Comparison of ENCODE assay signal across 8 cellular contexts in the genomic region with DNA sequence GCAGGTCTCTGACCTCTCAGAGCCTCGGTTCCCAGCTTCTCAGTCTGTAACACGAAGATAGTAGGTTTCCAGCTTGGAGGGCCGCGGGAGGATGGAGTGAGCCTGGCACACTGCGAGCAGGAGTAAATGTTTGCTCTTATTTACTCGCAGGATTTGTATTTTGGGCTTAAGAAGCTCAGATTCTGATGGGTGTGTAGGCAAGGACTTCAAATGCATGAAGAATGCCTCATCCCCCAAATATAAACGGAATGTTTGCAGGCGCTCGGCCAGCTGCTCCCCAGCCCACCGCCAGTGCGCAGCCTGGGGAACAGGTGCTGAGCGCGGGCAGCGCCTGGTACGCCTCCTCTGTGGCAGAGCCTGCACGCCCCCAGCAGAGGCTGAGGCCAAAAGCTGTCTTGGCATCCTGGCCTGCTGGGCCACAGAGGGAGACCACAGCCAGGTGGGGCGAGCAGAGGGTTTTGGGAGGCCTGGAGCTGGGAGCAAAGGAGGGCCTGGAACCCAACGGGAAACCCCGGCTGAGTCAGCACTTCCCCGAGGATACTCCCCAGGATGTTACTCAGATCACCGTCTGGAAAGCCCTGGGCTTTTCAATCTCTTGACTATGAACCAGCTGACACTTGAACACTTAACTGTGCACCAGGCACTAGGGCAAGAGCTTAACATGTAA. TPM values are rescaled to one million over a fixed set of nuclear protein-coding genes. Genes with fewer than 3 reads are reported as not detected.
DNase-seq lines count a peak whose midpoint lies in the region; ATAC-seq, FAIRE-seq and TF ChIP-seq lines count a peak whose summit lies in the region.

No MANE protein-coding gene starts in this region.

- no peak for TF ChIP-seq EP300 in K562 (IDR thresholded peaks at IDR 0.05; ENCODE audit: low read length)

- WGBS in K562 (ENCODE audit: insufficient coverage, low coverage, missing lambda C conversion rate) = 82% methylated on average over 21 of the region's 21 CpGs
- 25% methylated on average over 21 of the region's 21 CpGs for WGBS in urinary bladder
- no CpG with 5 or more reads among the region's 21 CpGs for WGBS in neuronal stem cell (ENCODE audit: extremely low coverage in 2 of 2, insufficient read length in 2 of 2, insufficient replicate concordance in 1 of 2), 2 donors

- H3K4ac ChIP-seq in neuronal stem cell (ENCODE audit: low read length) = no peak overlapping the region

- H4K8ac ChIP-seq in neuronal stem cell (ENCODE audit: low read depth, low read length) = no peak overlapping the region

- peaks cover 25% of the 10 kb centered on the region for H3K36me3 Mint-ChIP-seq in memory B cell

- intact Hi-C loops in K562 (cut with micrococcal nuclease) = no loop called here

- H3K18ac ChIP-seq in neuronal stem cell (ENCODE audit: low read length) = no peak overlapping the region

- no peaks in the 10 kb centered on the region for H3K9me3 ChIP-seq in K562 (replicated peaks; ENCODE audit: control insufficient read depth, insufficient read depth, low read depth, low read length)
- H3K9me3 ChIP-seq in neuronal stem cell (replicated peaks in 1 of 2; ENCODE audit: control insufficient read depth in 2 of 2, insufficient read depth in 1 of 2, low read depth in 1 of 2, low read length in 2 of 2) = peaks cover 0 to 4% of the 10 kb centered on the region in 2 donors

- peaks cover 57% of the 10 kb centered on the region for H3K4me1 Mint-ChIP-seq in memory B cell

- 0 out of 2 replicates have a peak overlapping the region, but pooled peaks have one; percentile 22 for H3K27ac ChIP-seq in KMS-11
- H3K27ac ChIP-seq in K562 (ENCODE audit: extremely low read depth, low read depth, low read length) = peak overlapping the region; percentile 66
- peak overlapping the region; percentile 38 for H3K27ac ChIP-seq in urinary bladder (ENCODE audit: low read depth)
- H3K27ac ChIP-seq in neuronal stem cell (replicated peaks; ENCODE audit: low read length) = no peak overlapping the region

- no peak overlapping the region for H3K23ac ChIP-seq in neuronal stem cell (ENCODE audit: low read depth, low read length, poor library complexity)

- H3K9me1 ChIP-seq in K562 (ENCODE audit: control insufficient read depth, insufficient read depth, low read length) = peaks cover 3% of the 10 kb centered on the region

- no peak overlapping the region for H2BK5ac ChIP-seq in neuronal stem cell (ENCODE audit: low read length)

- no peak overlapping the region for H2AFZ ChIP-seq in KMS-11 (ENCODE audit: low read depth)
- H2AFZ ChIP-seq in K562 (ENCODE audit: low read depth, low read length) = no peak overlapping the region
- no peak overlapping the region for H2AFZ ChIP-seq in neuronal stem cell (ENCODE audit: low read length)

- TF ChIP-seq CTCF in KMS-11 (conservative IDR thresholded peaks at IDR 0.05; ENCODE audit: low read depth, low read length) (no peak), K562 (IDR thresholded peaks at IDR 0.05 in 2 of 3, conservative IDR thresholded peaks at IDR 0.05 in 1 of 3; ENCODE audit: insufficient read depth in 2 of 3, low read depth in 1 of 3, low read length in 3 of 3) (no peak)

- no peak overlapping the region for H2BK120ac ChIP-seq in neuronal stem cell (ENCODE audit: low read depth, low read length)

- no peaks in the 10 kb centered on the region for H3K27me3 ChIP-seq in KMS-11 (ENCODE audit: insufficient read depth, low read depth)
- no peaks in the 10 kb centered on the region; a peak in 1 of 5 replicates for H3K27me3 ChIP-seq in K562 (ENCODE audit: control insufficient read depth in 2 of 2, insufficient read depth in 2 of 2, low read length in 2 of 2)
- H3K27me3 ChIP-seq in neuronal stem cell (ENCODE audit: control insufficient read depth in 3 of 3, insufficient read depth in 3 of 3, low read depth in 1 of 3, low read length in 3 of 3) = no peaks in the 10 kb centered on the region

- ATAC-seq in K562 (no peak), memory B cell (ENCODE audit: low read depth) (peak; percentile 33), HG02798 (IDR thresholded peaks at IDR 0.05; ENCODE audit: poor library complexity, unreplicated experiment) (no peak), GM19395 (IDR thresholded peaks at IDR 0.05; ENCODE audit: unreplicated experiment) (no peak)

- H2BK12ac ChIP-seq in neuronal stem cell (ENCODE audit: low read length) = no peak overlapping the region

- no peaks in the 10 kb centered on the region for H4K20me1 ChIP-seq in KMS-11 (ENCODE audit: insufficient read depth)
- H4K20me1 ChIP-seq in K562 (replicated peaks; ENCODE audit: control insufficient read depth, insufficient read depth, low read length) = peaks cover 8% of the 10 kb centered on the region; the same call in 1 of the 2 replicates

- H3K4me1 ChIP-seq in KMS-11 (ENCODE audit: low read depth, poor library complexity, severe bottlenecking) = peaks cover 65% of the 10 kb centered on the region
- H3K4me1 ChIP-seq in K562 (replicated peaks in 1 of 2; ENCODE audit: control insufficient read depth in 2 of 2, insufficient read depth in 2 of 2, low read length in 2 of 2) = peaks cover 41 to 58% of the 10 kb centered on the region in 2 experiments
- H3K4me1 ChIP-seq in urinary bladder (ENCODE audit: insufficient read depth) = peaks cover 1% of the 10 kb centered on the region
- H3K4me1 ChIP-seq in neuronal stem cell (ENCODE audit: control insufficient read depth in 2 of 2, insufficient read depth in 1 of 2, low read depth in 1 of 2, low read length in 2 of 2) = peaks cover 23 to 40% of the 10 kb centered on the region in 2 donors

- peak; percentile 53 for DNase-seq in Ammon's horn (ENCODE audit: low spot score)
- no peak for DNase-seq in K562 (ENCODE audit: extremely low read depth in 1 of 4, low spot score in 3 of 4)
- DNase-seq in memory B cell (ENCODE audit: low spot score in 2 of 2) = no peak
- no peak for DNase-seq in neuronal stem cell (ENCODE audit: low spot score)

- H3K4me2 ChIP-seq in KMS-11 (no peak overlapping the region), K562 (ENCODE audit: insufficient read depth, low read length) (no peak overlapping the region), neuronal stem cell (ENCODE audit: insufficient read depth, low read length, poor library complexity, severe bottlenecking) (no peak overlapping the region)

- peak overlapping the region; percentile 8 for H3K27ac Mint-ChIP-seq in memory B cell

- H3K79me2 ChIP-seq in KMS-11 (ENCODE audit: insufficient read depth, low read depth) = peaks cover 62% of the 10 kb centered on the region; the same call in 1 of the 2 replicates
- H3K79me2 ChIP-seq in K562 (ENCODE audit: control insufficient read depth, insufficient read depth, low read length) = peaks cover 78% of the 10 kb centered on the region

- H4K91ac ChIP-seq in neuronal stem cell (ENCODE audit: low read depth, low read length, poor library complexity) = no peak overlapping the region

- H3K14ac ChIP-seq in neuronal stem cell (ENCODE audit: low read length) = no peak overlapping the region

- CTCF ChIA-PET in K562 (lab: Yijun Ruan, JAX; ENCODE audit: low intra/inter-chr PET ratio) = no interaction called here

- H3K36me3 ChIP-seq in KMS-11 (ENCODE audit: insufficient read depth) = no peaks in the 10 kb centered on the region
- peaks cover 52% of the 10 kb centered on the region; the same call in 2 of the 3 replicates for H3K36me3 ChIP-seq in K562 (ENCODE audit: control insufficient read depth, insufficient read depth, low read length)
- no peaks in the 10 kb centered on the region for H3K36me3 ChIP-seq in urinary bladder (ENCODE audit: insufficient read depth)
- H3K36me3 ChIP-seq in neuronal stem cell (replicated peaks in 1 of 2; ENCODE audit: control insufficient read depth in 2 of 2, insufficient read depth in 2 of 2, low read length in 2 of 2) = peaks cover 10 to 22% of the 10 kb centered on the region in 2 donors

- peak overlapping the region; percentile 80 for H3K4me3 Mint-ChIP-seq in memory B cell

- no peak overlapping the region for H2BK15ac ChIP-seq in neuronal stem cell (ENCODE audit: low read length)

- in situ Hi-C loops in K562 (cut with MboI) = no loop called here

- POLR2A ChIA-PET in K562 (lab: Yijun Ruan, JAX) = interaction anchor here (1.1 to 9.6 kb wide), 5 partner anchors 8 to 23 kb away, joined by 3 to 109 read pairs (median 7); a partner anchor contains a TSS

- H3K9me3 Mint-ChIP-seq in memory B cell = peaks cover 2% of the 10 kb centered on the region

- no peak for FAIRE-seq in K562 (lab: Jason Lieb, UNC)

- no peak overlapping the region for H2AK5ac ChIP-seq in neuronal stem cell (ENCODE audit: low read depth, low read length)

- no peaks in the 10 kb centered on the region for H3K27me3 Mint-ChIP-seq in memory B cell

- H3K4me3 ChIP-seq in KMS-11 (IDR thresholded peaks at IDR 0.05; ENCODE audit: insufficient read depth, low read depth, low read length) = no peak overlapping the region
- no peak overlapping the region for H3K4me3 ChIP-seq in K562
- no peak overlapping the region for H3K4me3 ChIP-seq in urinary bladder (ENCODE audit: low read depth, low read length)
- H3K4me3 ChIP-seq in neuronal stem cell (ENCODE audit: low read length in 2 of 2) = no peak overlapping the region

- H3K9ac ChIP-seq in KMS-11 (no peak overlapping the region), K562 (ENCODE audit: insufficient read depth in 1 of 2, low read depth in 2 of 2, low read length in 2 of 2) (peak overlapping the region in 1 of 2 experiments; percentile 85; a peak in 1 of 4 replicates), neuronal stem cell (ENCODE audit: low read depth, low read length, poor library complexity) (no peak overlapping the region)

- BruUV-seq in K562 (replicated peaks; lab: Mats Ljungman, UMichigan) = no TSS peak

- peaks cover 11% of the 10 kb centered on the region for H3K79me1 ChIP-seq in neuronal stem cell (ENCODE audit: low read depth, low read length)

- no peak for TF ChIP-seq POLR2A in K562 (conservative IDR thresholded peaks at IDR 0.05)

- TF ChIP-seq RAD21 in K562 (CRISPR knock-in tag; conservative IDR thresholded peaks at IDR 0.05 in 1 of 2, IDR thresholded peaks at IDR 0.05 in 1 of 2) = no peak

RNA-seq across cellular contexts. Expression of a gene that starts 9.4 kb away (rescaled TPM):
- total RNA-seq in K562 (2011; cell fraction: chromatin; rRNA removed; ENCODE audit: low replicate concordance) = 20.8 and 92.1 TPM in 2 replicates
- total RNA-seq in K562 (2011; cell fraction: nucleolus; rRNA removed) = 57.7 and 64.3 TPM in 2 replicates
- total RNA-seq in K562 (2011; cell fraction: nucleoplasm; rRNA removed) = 24.2 and 37.8 TPM in 2 replicates
- 39.1 and 40.0 TPM in 2 replicates for total RNA-seq in K562 (2014; rRNA removed)
- total RNA-seq in K562 (2014; rRNA removed; fragmentation: Illumina TruSeq; extraction: Trizol) = 7.2 and 11.5 TPM in 2 replicates
- total RNA-seq in K562 (2015; rRNA removed; fragmentation: Illumina TruSeq; extraction: Trizol) = 12.7 and 12.9 TPM in 2 replicates
- 65.0 and 69.6 TPM in 2 replicates for total RNA-seq in K562 (2021)
- 16.4 and 34.2 TPM in 2 replicates for polyA plus RNA-seq in K562 (2011; rRNA removed)
- polyA plus RNA-seq in K562 (2011; cell fraction: cytosol; rRNA removed) = 30.6 and 56.6 TPM in 2 replicates
- polyA plus RNA-seq in K562 (2011; cell fraction: nucleus; rRNA removed) = 30.2 and 48.9 TPM in 2 replicates
- polyA plus RNA-seq in K562 (2012) = 38.5 and 52.8 TPM in 2 replicates
- polyA plus RNA-seq in K562 (2014; fragmentation: Illumina TruSeq; extraction: Trizol) = 41.0 and 45.1 TPM in 2 replicates
- polyA plus RNA-seq in K562 (2014; fragmentation: Nextera tagmentation; extraction: Ambion mirVana) = under 1 TPM; 0.46 to 0.59 TPM
- polyA plus RNA-seq in K562 (2014; rRNA removed) = 26.8 and 27.3 TPM in 2 replicates
- polyA minus RNA-seq in K562 (2011; rRNA and poly(A)+ RNA removed) = 26.8 and 39.2 TPM in 2 replicates
- 50.9 and 64.3 TPM in 2 replicates for polyA minus RNA-seq in K562 (2011; cell fraction: cytosol; rRNA and poly(A)+ RNA removed)
- 17.4 and 22.8 TPM in 2 replicates for polyA minus RNA-seq in K562 (2011; cell fraction: nucleus; rRNA and poly(A)+ RNA removed)
- total RNA-seq in urinary bladder = 31.3 TPM
- 50.5 TPM for polyA plus RNA-seq in urinary bladder
- 24.4 TPM for polyA plus RNA-seq in neuronal stem cell (2013, experiment 1 of 2)
- polyA plus RNA-seq in neuronal stem cell (2013, experiment 2 of 2) = 23.3 TPM

RNA-seq across cellular contexts. Expression of a gene that starts 24.6 kb away (rescaled TPM):
- 19.1 and 64.6 TPM in 2 replicates for total RNA-seq in K562 (2011; cell fraction: chromatin; rRNA removed; ENCODE audit: low replicate concordance)
- 33.3 and 37.9 TPM in 2 replicates for total RNA-seq in K562 (2011; cell fraction: nucleolus; rRNA removed)
- total RNA-seq in K562 (2011; cell fraction: nucleoplasm; rRNA removed) = 16.2 and 19.7 TPM in 2 replicates
- 4.0 and 7.1 TPM in 2 replicates for total RNA-seq in K562 (2014; rRNA removed)
- total RNA-seq in K562 (2014; rRNA removed; fragmentation: Illumina TruSeq; extraction: Trizol) = 0.99 and 1.1 TPM in 2 replicates
- total RNA-seq in K562 (2015; rRNA removed; fragmentation: Illumina TruSeq; extraction: Trizol) = 2.1 and 2.5 TPM in 2 replicates
- 7.4 and 8.8 TPM in 2 replicates for total RNA-seq in K562 (2021)
- 2.2 and 3.6 TPM in 2 replicates for polyA plus RNA-seq in K562 (2011; rRNA removed)
- 2.0 and 4.5 TPM in 2 replicates for polyA plus RNA-seq in K562 (2011; cell fraction: cytosol; rRNA removed)
- 15.1 and 28.5 TPM in 2 replicates for polyA plus RNA-seq in K562 (2011; cell fraction: nucleus; rRNA removed)
- 4.7 and 6.3 TPM in 2 replicates for polyA plus RNA-seq in K562 (2012)
- polyA plus RNA-seq in K562 (2014; fragmentation: Illumina TruSeq; extraction: Trizol) = 1.8 and 4.6 TPM in 2 replicates
- polyA plus RNA-seq in K562 (2014; fragmentation: Nextera tagmentation; extraction: Ambion mirVana) = under 1 TPM; 0.04 to 0.08 TPM
- 7.9 and 11.8 TPM in 2 replicates for polyA plus RNA-seq in K562 (2014; rRNA removed)
- polyA minus RNA-seq in K562 (2011; rRNA and poly(A)+ RNA removed) = 2.1 and 3.0 TPM in 2 replicates
- polyA minus RNA-seq in K562 (2011; cell fraction: cytosol; rRNA and poly(A)+ RNA removed) = 3.2 and 3.5 TPM in 2 replicates
- polyA minus RNA-seq in K562 (2011; cell fraction: nucleus; rRNA and poly(A)+ RNA removed) = 12.1 and 12.2 TPM in 2 replicates
- 4.3 TPM for total RNA-seq in urinary bladder
- 3.2 TPM for polyA plus RNA-seq in urinary bladder
- 1.1 TPM for polyA plus RNA-seq in neuronal stem cell (2013, experiment 1 of 2)
- 1.1 TPM for polyA plus RNA-seq in neuronal stem cell (2013, experiment 2 of 2)

RNA-seq across cellular contexts. Expression of a gene that starts 48.0 kb away (rescaled TPM):
- 50.6 and 183 TPM in 2 replicates for total RNA-seq in K562 (2011; cell fraction: chromatin; rRNA removed; ENCODE audit: low replicate concordance)
- total RNA-seq in K562 (2011; cell fraction: nucleolus; rRNA removed) = 131 and 133 TPM in 2 replicates
- total RNA-seq in K562 (2011; cell fraction: nucleoplasm; rRNA removed) = 70.0 and 70.2 TPM in 2 replicates
- total RNA-seq in K562 (2014; rRNA removed) (22.2 and 22.4 TPM in 2 replicates), K562 (2014; rRNA removed; fragmentation: Illumina TruSeq; extraction: Trizol) (3.2 and 3.6 TPM in 2 replicates), K562 (2015; rRNA removed; fragmentation: Illumina TruSeq; extraction: Trizol) (6.2 and 7.7 TPM in 2 replicates), K562 (2021) (37.7 and 45.9 TPM in 2 replicates), urinary bladder (7.6 TPM)
- polyA plus RNA-seq in K562 (2011; rRNA removed) (4.6 and 11.2 TPM in 2 replicates), K562 (2014; fragmentation: Illumina TruSeq; extraction: Trizol) (5.2 and 15.8 TPM in 2 replicates), K562 (2014; fragmentation: Nextera tagmentation; extraction: Ambion mirVana) (under 1 TPM; 0.25 to 0.53 TPM), K562 (2014; rRNA removed) (21.0 and 21.6 TPM in 2 replicates), urinary bladder (21.4 TPM)
- 6.2 and 17.3 TPM in 2 replicates for polyA plus RNA-seq in K562 (2011; cell fraction: cytosol; rRNA removed)
- polyA plus RNA-seq in K562 (2011; cell fraction: nucleus; rRNA removed) = 42.8 and 78.0 TPM in 2 replicates
- 22.5 and 32.9 TPM in 2 replicates for polyA plus RNA-seq in K562 (2012)
- 5.7 and 7.2 TPM in 2 replicates for polyA minus RNA-seq in K562 (2011; rRNA and poly(A)+ RNA removed)
- polyA minus RNA-seq in K562 (2011; cell fraction: cytosol; rRNA and poly(A)+ RNA removed) = 18.2 and 19.4 TPM in 2 replicates
- polyA minus RNA-seq in K562 (2011; cell fraction: nucleus; rRNA and poly(A)+ RNA removed) = 45.1 and 49.8 TPM in 2 replicates
- polyA plus RNA-seq in neuronal stem cell (2013, experiment 1 of 2) = 5.3 TPM
- 5.5 TPM for polyA plus RNA-seq in neuronal stem cell (2013, experiment 2 of 2)

RNA-seq across cellular contexts. Expression of a gene that starts 55.5 kb away (rescaled TPM):
- 18.6 and 35.5 TPM in 2 replicates for total RNA-seq in K562 (2011; cell fraction: chromatin; rRNA removed; ENCODE audit: low replicate concordance)
- total RNA-seq in K562 (2011; cell fraction: nucleolus; rRNA removed) = 16.1 and 22.7 TPM in 2 replicates
- 17.8 and 18.6 TPM in 2 replicates for total RNA-seq in K562 (2011; cell fraction: nucleoplasm; rRNA removed)
- total RNA-seq in K562 (2014; rRNA removed) (3.3 and 5.2 TPM in 2 replicates), K562 (2014; rRNA removed; fragmentation: Illumina TruSeq; extraction: Trizol) (1.8 and 3.2 TPM in 2 replicates), K562 (2015; rRNA removed; fragmentation: Illumina TruSeq; extraction: Trizol) (2.5 and 2.6 TPM in 2 replicates), K562 (2021) (6.4 and 7.8 TPM in 2 replicates), urinary bladder (7.3 TPM)
- polyA plus RNA-seq in K562 (2011; rRNA removed) (7.3 and 11.1 TPM in 2 replicates), K562 (2014; fragmentation: Illumina TruSeq; extraction: Trizol) (5.1 and 5.2 TPM in 2 replicates), K562 (2014; fragmentation: Nextera tagmentation; extraction: Ambion mirVana) (under 1 TPM; 0.10 to 0.13 TPM), K562 (2014; rRNA removed) (5.1 and 6.1 TPM in 2 replicates), urinary bladder (22.1 TPM)
- 9.0 and 9.1 TPM in 2 replicates for polyA plus RNA-seq in K562 (2011; cell fraction: cytosol; rRNA removed)
- polyA plus RNA-seq in K562 (2011; cell fraction: nucleus; rRNA removed) = 46.9 and 48.0 TPM in 2 replicates
- polyA plus RNA-seq in K562 (2012) = 5.8 and 10.7 TPM in 2 replicates
- polyA minus RNA-seq in K562 (2011; rRNA and poly(A)+ RNA removed) = 3.4 and 4.0 TPM in 2 replicates
- polyA minus RNA-seq in K562 (2011; cell fraction: cytosol; rRNA and poly(A)+ RNA removed) = 3.6 and 3.9 TPM in 2 replicates
- 4.8 and 5.9 TPM in 2 replicates for polyA minus RNA-seq in K562 (2011; cell fraction: nucleus; rRNA and poly(A)+ RNA removed)
- 5.7 TPM for polyA plus RNA-seq in neuronal stem cell (2013, experiment 1 of 2)
- 6.1 TPM for polyA plus RNA-seq in neuronal stem cell (2013, experiment 2 of 2)

RNA-seq across cellular contexts. Expression of a gene that starts 58.7 kb away (rescaled TPM):
- 33.3 and 80.8 TPM in 2 replicates for total RNA-seq in K562 (2011; cell fraction: chromatin; rRNA removed; ENCODE audit: low replicate concordance)
- 78.7 and 86.4 TPM in 2 replicates for total RNA-seq in K562 (2011; cell fraction: nucleolus; rRNA removed)
- total RNA-seq in K562 (2011; cell fraction: nucleoplasm; rRNA removed) = 51.5 and 54.8 TPM in 2 replicates
- total RNA-seq in K562 (2014; rRNA removed) (24.3 and 29.4 TPM in 2 replicates), K562 (2014; rRNA removed; fragmentation: Illumina TruSeq; extraction: Trizol) (6.3 and 7.3 TPM in 2 replicates), K562 (2015; rRNA removed; fragmentation: Illumina TruSeq; extraction: Trizol) (12.3 and 15.0 TPM in 2 replicates), K562 (2021) (55.7 and 57.2 TPM in 2 replicates), urinary bladder (11.3 TPM)
- polyA plus RNA-seq in K562 (2011; rRNA removed) (19.3 and 34.7 TPM in 2 replicates), K562 (2014; fragmentation: Illumina TruSeq; extraction: Trizol) (42.7 and 48.3 TPM in 2 replicates), K562 (2014; fragmentation: Nextera tagmentation; extraction: Ambion mirVana) (1 to 10 TPM; 3.4 to 3.9 TPM), K562 (2014; rRNA removed) (40.5 and 42.5 TPM in 2 replicates), urinary bladder (17.4 TPM)
- 22.5 and 54.7 TPM in 2 replicates for polyA plus RNA-seq in K562 (2011; cell fraction: cytosol; rRNA removed)
- polyA plus RNA-seq in K562 (2011; cell fraction: nucleus; rRNA removed) = 88.7 and 149 TPM in 2 replicates
- 41.1 and 44.4 TPM in 2 replicates for polyA plus RNA-seq in K562 (2012)
- 6.3 and 9.1 TPM in 2 replicates for polyA minus RNA-seq in K562 (2011; rRNA and poly(A)+ RNA removed)
- polyA minus RNA-seq in K562 (2011; cell fraction: cytosol; rRNA and poly(A)+ RNA removed) = 24.1 and 29.2 TPM in 2 replicates
- 19.9 and 21.0 TPM in 2 replicates for polyA minus RNA-seq in K562 (2011; cell fraction: nucleus; rRNA and poly(A)+ RNA removed)
- 59.7 TPM for polyA plus RNA-seq in neuronal stem cell (2013, experiment 1 of 2)
- 59.7 TPM for polyA plus RNA-seq in neuronal stem cell (2013, experiment 2 of 2)
